19 cellular contexts compared by ENCODE assay signal in genomic region chr4:77399831-77400230, GRCh38.
DNase-seq lines count a peak whose midpoint lies in the region; ATAC-seq, FAIRE-seq and TF ChIP-seq lines count a peak whose summit lies in the region.
"Had no signal": no experiment of that assay in that cellular context is flagged by ENCODE, and none has a peak within 500 bp of the region (broad histone marks: within the 10 kb centered on the region; RNA-seq: fewer than 3 reads in every experiment).

No MANE protein-coding gene starts in this region.

- no peaks in the 10 kb centered on the region for H3K36me3 ChIP-seq in small intestine (ENCODE audit: control insufficient read depth in 2 of 2, insufficient read depth in 2 of 2, low read length in 2 of 2)
- H3K36me3 ChIP-seq: HAP-1 had no signal

- FAIRE-seq in small intestine (lab: Jason Lieb, UNC): no peak
- no peak for FAIRE-seq in D721Med (lab: Jason Lieb, UNC)
- FAIRE-seq: G401.6, GM12892, GM19239, H54 had no signal

- no peak overlapping the region for H3K27ac ChIP-seq in small intestine (ENCODE audit: low read depth in 1 of 2, low read length in 1 of 2)

- H3K27me3 ChIP-seq in small intestine (ENCODE audit: control insufficient read depth in 2 of 2, insufficient read depth in 2 of 2, low read length in 2 of 2): no peaks in the 10 kb centered on the region

- H3K9me3 ChIP-seq in small intestine (ENCODE audit: control insufficient read depth, low read depth): no peaks in the 10 kb centered on the region
- H3K9me3 ChIP-seq: HAP-1 had no signal

- intact Hi-C loops in left colon (cut with DNase I, micrococcal nuclease): no loop called here

- ATAC-seq in left colon (peak; percentile 55), HG03025 (IDR thresholded peaks at IDR 0.05; ENCODE audit: low FRiP score, unreplicated experiment) (no peak), GM18520 (IDR thresholded peaks at IDR 0.05; ENCODE audit: unreplicated experiment) (no peak)

- no peak overlapping the region for H3K4me3 ChIP-seq in small intestine (ENCODE audit: low read depth in 1 of 2, low read length in 2 of 2)
- H3K4me3 ChIP-seq: HAP-1 had no signal

- no peaks in the 10 kb centered on the region for H3K4me1 ChIP-seq in small intestine (ENCODE audit: control insufficient read depth in 2 of 2, insufficient read depth in 1 of 2, low read depth in 1 of 2, low read length in 1 of 2)
- H3K4me1 ChIP-seq: HAP-1 had no signal

- DNase-seq in amniotic epithelial cell (ENCODE audit: low read depth) (peak; percentile 20), left colon (no peak), small intestine (peak; percentile 80), D721Med (ENCODE audit: insufficient read length, low spot score) (no peak)
- DNase-seq: C1 segment of cervical spinal cord; Calu3; CD4-positive, alpha-beta memory T cell; COR-L47; DMS153; DND-41; GOT3; HFFc6 had no signal

- TF ChIP-seq CTCF in D721Med (IDR thresholded peaks at IDR 0.05; ENCODE audit: insufficient read depth, missing control alignments): no peak

Comparison
In these comparisons a context has a peak if more than half of its experiments do, and no peak if none do; other contexts are left out.
1. DNase-seq: peak in amniotic epithelial cell (single experiment) and small intestine (single experiment); none in left colon (0 of 2) and D721Med (single experiment).